ENCODE assay signal across 19 cellular contexts in genomic region chr3:15347104-15347736, GRCh38. TPM values are rescaled to one million over a fixed set of nuclear protein-coding genes. Genes with fewer than 3 reads are reported as not detected.
A peak's percentile ranks its signal among the peaks of the same experiment; 100 is the strongest.
DNase-seq lines count a peak whose midpoint lies in the region; ATAC-seq and TF ChIP-seq lines count a peak whose summit lies in the region.
"Had no signal": no experiment of that assay in that cellular context is flagged by ENCODE, and none has a peak within 500 bp of the region (broad histone marks: within the 10 kb centered on the region; RNA-seq: fewer than 3 reads in every experiment).

No MANE protein-coding gene starts in this region.

- peaks cover 7% of the 10 kb centered on the region for H3K4me1 ChIP-seq in Caco-2
- H3K4me1 ChIP-seq: esophagus muscularis mucosa, uterus had no signal

- H3K27ac Mint-ChIP-seq in Caco-2 (ENCODE audit: unreplicated experiment): peak overlapping the region; percentile 13
- peak overlapping the region; percentile 99 to 100 for H3K27ac Mint-ChIP-seq in T-cell
- peak overlapping the region in 4 of 6 donors; percentile 51 to 76 (median 67) for H3K27ac Mint-ChIP-seq in immature natural killer cell
- H3K27ac Mint-ChIP-seq: stimulated activated effector memory CD8-positive, alpha-beta T cell treated with anti-CD3 and anti-CD28 coated beads, Interleukin-12 subunit alpha, Interleukin-12 subunit beta, amount 100 ng/mL, for 72 hours had no signal

- DNase-seq in Caco-2: no peak
- DNase-seq in T-cell: peak in 14 of 34 experiments; percentile 3 to 39 (median 17)
- peak; percentile 12 to 19 (median 15) for DNase-seq in immature natural killer cell
- no peak for DNase-seq in WERI-Rb-1
- DNase-seq in SW 1271 (lab: John Stamatoyannopoulos, UW): no peak
- DNase-seq in DMS53 (lab: John Stamatoyannopoulos, UW): no peak
- no peak for DNase-seq in GM19240 (ENCODE audit: insufficient read length, low spot score)
- DNase-seq: AML-193, heart right ventricle, Karpas-422, NCI-H1436 treated with DMSO at 0.1 percent for 48 hours, NCI-H446, OCI-M1, uterus had no signal

- H3K27me3 ChIP-seq in Caco-2 (replicated peaks; ENCODE audit: control insufficient read depth, insufficient read depth, low read length): no peaks in the 10 kb centered on the region
- no peaks in the 10 kb centered on the region for H3K27me3 ChIP-seq in WERI-Rb-1 (ENCODE audit: insufficient read depth, low read depth, severe bottlenecking)
- H3K27me3 ChIP-seq: esophagus muscularis mucosa, heart right ventricle, uterus had no signal

- TF ChIP-seq CTCF in C4-2B (conservative IDR thresholded peaks at IDR 0.05) (no peak), Caco-2 (IDR thresholded peaks at IDR 0.05; ENCODE audit: insufficient read depth in 1 of 2, low read depth in 1 of 2, low read length in 1 of 2, severe bottlenecking in 1 of 2, unreplicated experiment in 1 of 2) (no peak), WERI-Rb-1 (IDR thresholded peaks at IDR 0.05; ENCODE audit: low read depth, low read length) (no peak)

- H3K36me3 ChIP-seq in Caco-2 (ENCODE audit: control insufficient read depth, insufficient read depth, low read length) (no peaks in the 10 kb centered on the region), WERI-Rb-1 (no peaks in the 10 kb centered on the region)
- H3K36me3 ChIP-seq: esophagus muscularis mucosa, heart right ventricle, uterus had no signal

- H3K9me3 Mint-ChIP-seq in Caco-2 (ENCODE audit: unreplicated experiment): peaks cover 10% of the 10 kb centered on the region
- H3K9me3 Mint-ChIP-seq in T-cell: peaks cover 1 to 15% (median 4%) of the 10 kb centered on the region in 3 donors
- peaks cover 0 to 8% (median under 1%) of the 10 kb centered on the region in 6 donors for H3K9me3 Mint-ChIP-seq in immature natural killer cell
- H3K9me3 Mint-ChIP-seq: stimulated activated effector memory CD8-positive, alpha-beta T cell treated with anti-CD3 and anti-CD28 coated beads, Interleukin-12 subunit alpha, Interleukin-12 subunit beta, amount 100 ng/mL, for 72 hours had no signal

- ATAC-seq in T-cell (replicated peaks in 1 of 4): peak; percentile 50 to 85 (median 78)
- ATAC-seq: stimulated activated effector memory CD8-positive, alpha-beta T cell treated with anti-CD3 and anti-CD28 coated beads, Interleukin-12 subunit alpha, Interleukin-12 subunit beta, amount 100 ng/mL, for 72 hours had no signal

- H3K36me3 Mint-ChIP-seq in Caco-2 (ENCODE audit: insufficient read depth, unreplicated experiment) (no peaks in the 10 kb centered on the region), T-cell (peaks cover 7% of the 10 kb centered on the region), immature natural killer cell (peaks cover 0 to 7% (median 0%) of the 10 kb centered on the region in 3 donors)
- H3K36me3 Mint-ChIP-seq: stimulated activated effector memory CD8-positive, alpha-beta T cell treated with anti-CD3 and anti-CD28 coated beads, Interleukin-12 subunit alpha, Interleukin-12 subunit beta, amount 100 ng/mL, for 72 hours had no signal

- CTCF ChIA-PET in Caco-2 (lab: Charles Lee) (interaction anchor here (1.8 kb wide), 1 partner anchor 79 kb away, joined by 7 read pairs; no protein-coding TSS in a partner anchor), T-cell (lab: Charles Lee) (interaction anchor here (0.6 to 1.9 kb wide), 5 partner anchors 14 to 79 kb away, joined by 3 to 6 read pairs (median 4); no protein-coding TSS in a partner anchor)

- H3K4me1 Mint-ChIP-seq in Caco-2 (ENCODE audit: low read depth, unreplicated experiment): peaks cover 10% of the 10 kb centered on the region
- peaks cover 43 to 73% (median 71%) of the 10 kb centered on the region in 3 donors for H3K4me1 Mint-ChIP-seq in T-cell
- peaks cover 14 to 24% of the 10 kb centered on the region in 2 donors for H3K4me1 Mint-ChIP-seq in immature natural killer cell

- intact Hi-C loops in Caco-2 (cut with micrococcal nuclease; ENCODE audit: unreplicated experiment): no loop called here

- peaks cover 10% of the 10 kb centered on the region; the same call in 1 of the 2 replicates for H3K9me3 ChIP-seq in Caco-2
- peaks cover 3% of the 10 kb centered on the region for H3K9me3 ChIP-seq in WERI-Rb-1 (ENCODE audit: severe bottlenecking)

- H3K27ac ChIP-seq in C4-2B (peak overlapping the region; percentile 44; the same call in 1 of the 2 replicates), WERI-Rb-1 (no peak overlapping the region)
- H3K27ac ChIP-seq: esophagus muscularis mucosa, SK-N-MC, uterus had no signal

- no TSS peak for BruUV-seq in Caco-2 (replicated peaks; lab: Mats Ljungman, UMichigan)

- H3K4me3 Mint-ChIP-seq in Caco-2 (ENCODE audit: unreplicated experiment) (no peak overlapping the region), T-cell (peak overlapping the region; percentile 68 to 71 (median 71)), immature natural killer cell (peak overlapping the region in 4 of 5 donors; percentile 19 to 77 (median 29))
- H3K4me3 Mint-ChIP-seq: stimulated activated effector memory CD8-positive, alpha-beta T cell treated with anti-CD3 and anti-CD28 coated beads, Interleukin-12 subunit alpha, Interleukin-12 subunit beta, amount 100 ng/mL, for 72 hours had no signal

- H3K27me3 Mint-ChIP-seq in Caco-2 (ENCODE audit: insufficient read depth, unreplicated experiment) (no peaks in the 10 kb centered on the region), T-cell (no peaks in the 10 kb centered on the region), immature natural killer cell (ENCODE audit: low read depth in 3 of 3) (peaks cover 0 to 4% (median 3%) of the 10 kb centered on the region in 3 donors)

- H3K4me3 ChIP-seq in Caco-2 (ENCODE audit: low read depth, low read length) (no peak overlapping the region), WERI-Rb-1 (ENCODE audit: low read depth, low read length) (no peak overlapping the region)
- H3K4me3 ChIP-seq: esophagus muscularis mucosa, heart right ventricle, SK-N-MC, skin epidermis, uterus had no signal

- POLR2A ChIA-PET in Caco-2 (lab: Charles Lee) (no interaction called here), T-cell (lab: Charles Lee) (interaction anchor here (0.6 to 0.9 kb wide), 5 partner anchors 25 to 507 kb away, joined by 3 to 7 read pairs (median 3); no protein-coding TSS in a partner anchor)

RNA-seq across cellular contexts. Expression of gene SH3BP5, which starts 14.8 kb away (rescaled TPM):
- total RNA-seq in Caco-2 (2022) (20.8 and 26.1 TPM in 2 replicates), T-cell (10 to 100 TPM; 25.0 to 66.7 (median 41.7) TPM)
- polyA plus RNA-seq in immature natural killer cell: 100 to 1,000 TPM in 1 of 3 donors, 10 to 100 TPM in 2; 52.1 to 160 (median 67.4) TPM

Comparison
In these comparisons a context has a peak if more than half of its experiments do, and no peak if none do; other contexts are left out.
1. DNase-seq: peak in immature natural killer cell (3 of 3); none in Caco-2 (0 of 2), WERI-Rb-1 (single experiment), SW 1271 (0 of 2), DMS53 (single experiment) and GM19240 (single experiment).
2. H3K27ac Mint-ChIP-seq: peak in every context shown above with its lines; median percentile 100 in T-cell; 67 in immature natural killer cell; 13 in Caco-2.